29 cellular contexts compared by ENCODE assay signal in genomic region chr6:29758761-29759160, GRCh38. TPM values are rescaled to one million over a fixed set of nuclear protein-coding genes. Genes with fewer than 3 reads are reported as not detected.
DNase-seq lines count a peak whose midpoint lies in the region; FAIRE-seq and TF ChIP-seq lines count a peak whose summit lies in the region.
"Had no signal": no experiment of that assay in that cellular context is flagged by ENCODE, and none has a peak within 500 bp of the region (broad histone marks: within the 10 kb centered on the region; RNA-seq: fewer than 3 reads in every experiment).

No MANE protein-coding gene starts in this region.

- CTCF ChIA-PET in MCF 10A (lab: Yijun Ruan, JAX): interaction anchor here (0.7 to 1.4 kb wide), 3 partner anchors 54 to 111 kb away, joined by 4 to 8 read pairs (median 5); no protein-coding TSS in a partner anchor

- H3K36me3 ChIP-seq in bronchial epithelial cell (ENCODE audit: control insufficient read depth, insufficient read depth, low read length): no peaks in the 10 kb centered on the region
- H3K36me3 ChIP-seq: esophagus muscularis mucosa, pancreas had no signal

- H3K36me3 Mint-ChIP-seq in MCF 10A (ENCODE audit: insufficient read depth, unreplicated experiment): no peaks in the 10 kb centered on the region
- H3K36me3 Mint-ChIP-seq: CD4-positive, alpha-beta memory T cell; stimulated activated naive B cell treated with anti-CD40 and anti-IgM and Interleukin-4, amounts not matched to agents 10 μg/mL and 1 μg/mL and 100 μg/mL, for 72 hours had no signal

- peak; percentile 50 for FAIRE-seq in bronchial epithelial cell (lab: Jason Lieb, UNC)
- FAIRE-seq: astrocyte, GM12878, H54, pancreas had no signal

- no peaks in the 10 kb centered on the region for H3K9me3 Mint-ChIP-seq in MCF 10A (ENCODE audit: unreplicated experiment)
- H3K9me3 Mint-ChIP-seq: activated naive CD8-positive, alpha-beta T cell treated with anti-CD3 and anti-CD28 coated beads, Interleukin-2, amount 50 U/mL, for 24 hours; activated T-cell treated with anti-CD3 and anti-CD28 coated beads, Interleukin-2, amount 50 U/mL, for 24 hours; CD4-positive, alpha-beta memory T cell; nephron; stimulated activated naive B cell treated with anti-CD40 and anti-IgM and Interleukin-4, amounts not matched to agents 10 μg/mL and 1 μg/mL and 100 μg/mL, for 72 hours; T-helper 2 cell treated with Interferon-gamma antibody and Interleukin-4, amounts not matched to agents 5 μg/mL and 100 μg/mL, for 36 hours had no signal

- DNase-seq in activated CD8-positive, alpha-beta memory T cell treated with anti-CD3 and anti-CD28 coated beads, Interleukin-2, amount 50 U/mL, for 48 hours: peak; percentile 29
- no peak for DNase-seq in activated CD8-positive, alpha-beta memory T cell treated with anti-CD3 and anti-CD28 coated beads for 24 hours
- DNase-seq in bronchial epithelial cell (ENCODE audit: low read depth) (no peak), left kidney (ENCODE audit: low read depth, low spot score) (peak; percentile 9), HPDE6-E6E7 (ENCODE audit: extremely low spot score) (no peak), MCF 10A (ENCODE audit: unreplicated experiment) (no peak)
- DNase-seq in stimulated activated CD4-positive, alpha-beta T cell treated with anti-CD3 and anti-CD28 coated beads, Interleukin-4, amount 100 ng/mL, for 4 hours: no peak
- DNase-seq: activated gamma-delta T cell; activated naive CD8-positive, alpha-beta T cell treated with anti-CD3 and anti-CD28 coated beads, Interleukin-2, amount 50 U/mL, for 24 hours; activated T-cell treated with anti-CD3 and anti-CD28 coated beads, Interleukin-2, amount 50 U/mL, for 24 hours; CD4-positive, alpha-beta memory T cell; foreskin fibroblast; mammary epithelial cell; MV-4-11; NCI-H1436; NCI-H446; NCI-H82; pancreas; SIG-M5; stimulated activated CD4-positive, alpha-beta T cell treated with anti-CD3 and anti-CD28 coated beads, Interleukin-15, amount 100 ng/mL, for 24 hours; stimulated activated naive B cell treated with anti-CD40 and anti-IgM and Interleukin-4, amounts not matched to agents 10 μg/mL and 1 μg/mL and 100 μg/mL, for 72 hours; substantia nigra had no signal

- H3K27me3 ChIP-seq in bronchial epithelial cell (ENCODE audit: control insufficient read depth, insufficient read depth, low read length): no peaks in the 10 kb centered on the region
- H3K27me3 ChIP-seq: pancreas had no signal

- no peak for TF ChIP-seq CTCF in bronchial epithelial cell (IDR thresholded peaks at IDR 0.05; ENCODE audit: insufficient read depth, low read length, severe bottlenecking)
- TF ChIP-seq CTCF in MCF 10A (IDR thresholded peaks at IDR 0.05; ENCODE audit: unreplicated experiment): no peak

- no TSS peak for BruUV-seq in MCF 10A (replicated peaks; lab: Mats Ljungman, UMichigan)

- POLR2A ChIA-PET in MCF 10A (lab: Yijun Ruan, JAX): interaction anchor here (0.9 to 1.2 kb wide), 2 partner anchors 10 to 33 kb away, joined by 3 to 6 read pairs; no protein-coding TSS in a partner anchor

- peaks cover 30% of the 10 kb centered on the region for H3K4me1 Mint-ChIP-seq in MCF 10A (ENCODE audit: insufficient read depth, unreplicated experiment)

- no peak overlapping the region for H3K4me3 ChIP-seq in bronchial epithelial cell (ENCODE audit: low read depth, low read length)
- H3K4me3 ChIP-seq: esophagus muscularis mucosa, GM12878, pancreas had no signal

- no peak overlapping the region for H3K27ac Mint-ChIP-seq in MCF 10A (ENCODE audit: low read depth, unreplicated experiment)
- H3K27ac Mint-ChIP-seq: activated naive CD8-positive, alpha-beta T cell treated with anti-CD3 and anti-CD28 coated beads, Interleukin-2, amount 50 U/mL, for 24 hours; activated T-cell treated with anti-CD3 and anti-CD28 coated beads, Interleukin-2, amount 50 U/mL, for 24 hours; CD4-positive, alpha-beta memory T cell; nephron; stimulated activated naive B cell treated with anti-CD40 and anti-IgM and Interleukin-4, amounts not matched to agents 10 μg/mL and 1 μg/mL and 100 μg/mL, for 72 hours; T-helper 2 cell treated with Interferon-gamma antibody and Interleukin-4, amounts not matched to agents 5 μg/mL and 100 μg/mL, for 36 hours had no signal

- H3K27me3 Mint-ChIP-seq in MCF 10A (ENCODE audit: insufficient read depth, unreplicated experiment): no peaks in the 10 kb centered on the region
- H3K27me3 Mint-ChIP-seq: activated naive CD8-positive, alpha-beta T cell treated with anti-CD3 and anti-CD28 coated beads, Interleukin-2, amount 50 U/mL, for 24 hours had no signal

- no peak overlapping the region for H3K4me3 Mint-ChIP-seq in MCF 10A (ENCODE audit: unreplicated experiment)
- H3K4me3 Mint-ChIP-seq: activated naive CD8-positive, alpha-beta T cell treated with anti-CD3 and anti-CD28 coated beads, Interleukin-2, amount 50 U/mL, for 24 hours; activated T-cell treated with anti-CD3 and anti-CD28 coated beads, Interleukin-2, amount 50 U/mL, for 24 hours; CD4-positive, alpha-beta memory T cell; nephron; stimulated activated naive B cell treated with anti-CD40 and anti-IgM and Interleukin-4, amounts not matched to agents 10 μg/mL and 1 μg/mL and 100 μg/mL, for 72 hours; T-helper 2 cell treated with Interferon-gamma antibody and Interleukin-4, amounts not matched to agents 5 μg/mL and 100 μg/mL, for 36 hours had no signal

- intact Hi-C loops in MCF 10A (cut with micrococcal nuclease): no loop called here

RNA-seq across cellular contexts. Expression of gene HLA-F, which starts 35.5 kb away (rescaled TPM):
- total RNA-seq in bronchial epithelial cell (14.2 and 24.2 TPM in 2 replicates), MCF 10A (2022) (16.9 and 28.5 TPM in 2 replicates)
- total RNA-seq: A673 had no signal

Comparison
In these comparisons a context has a peak if more than half of its experiments do, and no peak if none do; other contexts are left out.
1. DNase-seq: peak in activated CD8-positive, alpha-beta memory T cell treated with anti-CD3 and anti-CD28 coated beads, Interleukin-2, amount 50 U/mL, for 48 hours (single experiment) and left kidney (single experiment); none in activated CD8-positive, alpha-beta memory T cell treated with anti-CD3 and anti-CD28 coated beads for 24 hours (single experiment), bronchial epithelial cell (single experiment), HPDE6-E6E7 (single experiment), MCF 10A (single experiment) and stimulated activated CD4-positive, alpha-beta T cell treated with anti-CD3 and anti-CD28 coated beads, Interleukin-4, amount 100 ng/mL, for 4 hours (0 of 2).